ENCODE assay signal across 8 cellular contexts in the genomic region with DNA sequence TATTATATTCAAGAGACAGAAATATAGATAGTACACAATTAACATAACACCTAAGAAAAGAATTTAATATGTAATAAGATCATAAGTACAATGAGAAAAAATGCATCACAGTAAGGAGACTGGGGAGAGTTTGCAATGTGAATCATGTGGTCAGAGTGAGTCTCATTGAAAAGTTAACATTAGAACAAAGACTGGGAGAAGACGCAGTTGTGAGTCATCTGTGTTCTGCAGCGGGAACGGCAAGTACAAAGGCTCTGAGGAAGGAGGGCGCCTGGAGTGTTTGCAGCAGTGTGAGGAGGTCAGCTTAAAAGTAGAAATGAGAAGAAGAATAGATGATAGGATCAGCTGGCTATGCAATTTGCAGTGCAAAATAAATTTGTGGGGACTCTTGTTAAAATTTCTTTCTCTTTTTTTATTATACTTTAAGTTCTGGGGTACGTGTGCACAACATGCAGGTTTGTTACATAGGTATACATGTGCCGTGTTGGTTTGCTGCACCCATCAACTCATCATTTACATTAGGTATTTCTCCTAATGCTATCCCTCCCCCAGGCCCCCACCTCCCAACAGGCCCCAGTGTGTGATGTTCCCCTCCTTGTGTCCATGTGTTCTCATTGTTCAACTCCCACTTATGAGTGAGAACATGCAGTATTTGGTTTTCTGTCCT. TPM values are rescaled to one million over a fixed set of nuclear protein-coding genes. Genes with fewer than 3 reads are reported as not detected.
DNase-seq lines count a peak whose midpoint lies in the region; ATAC-seq and FAIRE-seq lines count a peak whose summit lies in the region.
"Not testable (repeated sequence)": the region's sequence is repeated elsewhere in the genome, so short reads cannot be mapped to it uniquely, and the experiment has no call there.

No MANE protein-coding gene starts in this region.

- H3K9me3 ChIP-seq in GM23248 (ENCODE audit: low read depth), result not testable (repeated sequence)

- H3K9ac ChIP-seq in GM23248, result peak overlapping the region; percentile 41

- H3K4me1 Mint-ChIP-seq in activated naive CD4-positive, alpha-beta T cell treated with anti-CD3 and anti-CD28 coated beads, Interleukin-2, amount 50 U/mL, for 24 hours, result peaks cover 30% of the 10 kb centered on the region
- peaks cover 42 to 49% of the 10 kb centered on the region in 2 donors for H3K4me1 Mint-ChIP-seq in natural killer cell treated with Interleukin-12 subunit alpha and Interleukin-12 subunit beta and Interleukin-15 and Interleukin-18, amount 100 ng/mL, for 72 hours (ENCODE audit: low read depth in 2 of 2)

- in situ Hi-C loops in GM23248 (cut with MboI), result not testable (repeated sequence)

- not testable (repeated sequence) for H3K9me2 ChIP-seq in GM23248 (ENCODE audit: insufficient read depth)

- not testable (repeated sequence) for H3K27me3 ChIP-seq in GM23248 (replicated peaks; ENCODE audit: insufficient read depth)

- not testable (repeated sequence) for H3K9me3 Mint-ChIP-seq in activated naive CD4-positive, alpha-beta T cell treated with anti-CD3 and anti-CD28 coated beads, Interleukin-2, amount 50 U/mL, for 24 hours; natural killer cell treated with Interleukin-12 subunit alpha and Interleukin-12 subunit beta and Interleukin-15 and Interleukin-18, amount 100 ng/mL, for 72 hours

- not testable (repeated sequence) for H4K20me1 ChIP-seq in GM23248 (ENCODE audit: insufficient read depth)

- peak overlapping the region; percentile 31 for H3K4me3 Mint-ChIP-seq in activated naive CD4-positive, alpha-beta T cell treated with anti-CD3 and anti-CD28 coated beads, Interleukin-2, amount 50 U/mL, for 24 hours
- H3K4me3 Mint-ChIP-seq in natural killer cell treated with Interleukin-12 subunit alpha and Interleukin-12 subunit beta and Interleukin-15 and Interleukin-18, amount 100 ng/mL, for 72 hours, result peak overlapping the region; percentile 58

- peak; percentile 89 for DNase-seq in Daoy (ENCODE audit: low read depth)
- peak; percentile 94 for DNase-seq in GM23248
- DNase-seq in HTR-8/SVneo (ENCODE audit: insufficient read length, low spot score), result peak; percentile 39
- peak; percentile 49 for DNase-seq in T-helper 22 cell (ENCODE audit: low read depth)
- DNase-seq in fibroblast of the conjunctiva (ENCODE audit: low read depth), result peak; percentile 71
- not testable (repeated sequence) for DNase-seq in natural killer cell treated with Interleukin-12 subunit alpha and Interleukin-12 subunit beta and Interleukin-15 and Interleukin-18, amount 100 ng/mL, for 72 hours (ENCODE audit: low spot score)
- peak; percentile 24 to 29 for DNase-seq in stimulated activated CD8-positive, alpha-beta memory T cell treated with anti-CD3 and anti-CD28 coated beads, Interleukin-7, amount 100 ng/mL, for 4 hours (ENCODE audit: low read depth in 2 of 2)

- peaks cover 18% of the 10 kb centered on the region for H3K4me1 ChIP-seq in GM23248 (ENCODE audit: insufficient read depth)

- 38 to 40% methylated on average over 6 of the region's 6 CpGs for WGBS in GM23248 (ENCODE audit: low coverage in 1 of 2, low lambda C conversion rate in 2 of 2, missing lambda C conversion rate in 2 of 2), 2 experiments

- H3K27ac ChIP-seq in GM23248, result peak overlapping the region; percentile 66

- H3K27me3 Mint-ChIP-seq in activated naive CD4-positive, alpha-beta T cell treated with anti-CD3 and anti-CD28 coated beads, Interleukin-2, amount 50 U/mL, for 24 hours; natural killer cell treated with Interleukin-12 subunit alpha and Interleukin-12 subunit beta and Interleukin-15 and Interleukin-18, amount 100 ng/mL, for 72 hours: not testable (repeated sequence)

- not testable (repeated sequence) for FAIRE-seq in HTR-8/SVneo (lab: Jason Lieb, UNC)

- peak; percentile 77 to 93 for ATAC-seq in natural killer cell treated with Interleukin-12 subunit alpha and Interleukin-12 subunit beta and Interleukin-15 and Interleukin-18, amount 100 ng/mL, for 72 hours

- H3K4me3 ChIP-seq in GM23248, result not testable (repeated sequence)

- peaks cover 18% of the 10 kb centered on the region for H3F3A ChIP-seq in GM23248 (ENCODE audit: insufficient read depth)

- H3K4me2 ChIP-seq in GM23248 (ENCODE audit: unreplicated experiment), result peak overlapping the region; percentile 59

- H3K36me3 ChIP-seq in GM23248 (ENCODE audit: low read depth), result not testable (repeated sequence)

- peak overlapping the region; percentile 90 for H3K27ac Mint-ChIP-seq in activated naive CD4-positive, alpha-beta T cell treated with anti-CD3 and anti-CD28 coated beads, Interleukin-2, amount 50 U/mL, for 24 hours
- H3K27ac Mint-ChIP-seq in natural killer cell treated with Interleukin-12 subunit alpha and Interleukin-12 subunit beta and Interleukin-15 and Interleukin-18, amount 100 ng/mL, for 72 hours, result peak overlapping the region; percentile 70 to 79

- not testable (repeated sequence) for H2AFZ ChIP-seq in GM23248

- not testable (repeated sequence) for H3K36me3 Mint-ChIP-seq in activated naive CD4-positive, alpha-beta T cell treated with anti-CD3 and anti-CD28 coated beads, Interleukin-2, amount 50 U/mL, for 24 hours
- peaks cover 18% of the 10 kb centered on the region for H3K36me3 Mint-ChIP-seq in natural killer cell treated with Interleukin-12 subunit alpha and Interleukin-12 subunit beta and Interleukin-15 and Interleukin-18, amount 100 ng/mL, for 72 hours

- H3K79me2 ChIP-seq in GM23248 (ENCODE audit: insufficient read depth), result not testable (repeated sequence)

RNA-seq across cellular contexts. Expression of a gene that starts 44.4 kb away (rescaled TPM):
- total RNA-seq in Daoy (2014; rRNA removed; shearing (Covaris generic)), result not detected in 2 replicates
- total RNA-seq in GM23248 (2014; rRNA removed; shearing (Covaris generic)), result not detected in 2 replicates
- polyA plus RNA-seq in GM23248 (2016; fragmentation: Nextera tagmentation; extraction: Ambion mirVana), result not detected in 2 replicates
- 100 to 1,000 TPM in 1 of 2 donors, 10 to 100 TPM in 1; 67.6 to 143 TPM for total RNA-seq in natural killer cell treated with Interleukin-12 subunit alpha and Interleukin-12 subunit beta and Interleukin-15 and Interleukin-18, amount 100 ng/mL, for 72 hours

Comparison
In these comparisons a context has a peak if more than half of its experiments do, and no peak if none do; other contexts are left out.
1. RNA of a gene that starts 44.4 kb away (total RNA-seq): 67.6 to 143 TPM in natural killer cell treated with Interleukin-12 subunit alpha and Interleukin-12 subunit beta and Interleukin-15 and Interleukin-18, amount 100 ng/mL, for 72 hours; not detected in Daoy and not detected in GM23248; every median in the first group is over 10 times any median in the second.